In genomic region chr9:131402738-131403492, GRCh38 we compare ENCODE assay signal across 8 cellular contexts. TPM values are rescaled to one million over a fixed set of nuclear protein-coding genes. Genes with fewer than 3 reads are reported as not detected.
DNase-seq lines count a peak whose midpoint lies in the region; ATAC-seq, FAIRE-seq and TF ChIP-seq lines count a peak whose summit lies in the region.

No MANE protein-coding gene starts in this region.

- intact Hi-C loops in Right ventricle myocardium superior (cut with DNase I), result no loop called here
- intact Hi-C loops in pancreas (cut with DNase I), result no loop called here

- WGBS in HUES64, result 52% methylated on average over 12 of the region's 12 CpGs
- WGBS in pancreas, 2 donors, result 16 to 18% methylated on average over 12 of the region's 12 CpGs

- H3K36me3 ChIP-seq in HUES64 (ENCODE audit: insufficient read depth, low read length) (peaks cover 8% of the 10 kb centered on the region), adipocyte (ENCODE audit: control insufficient read depth, insufficient read depth, low read length, severe bottlenecking) (no peaks in the 10 kb centered on the region), pancreas (no peaks in the 10 kb centered on the region)

- H3K9me3 ChIP-seq in HUES64 (ENCODE audit: insufficient read depth, low read depth, low read length) (no peaks in the 10 kb centered on the region), adipocyte (ENCODE audit: control insufficient read depth, low read length) (no peaks in the 10 kb centered on the region), pancreas (no peaks in the 10 kb centered on the region)

- no peak overlapping the region for H3K9ac ChIP-seq in HUES64 (ENCODE audit: low read depth, low read length)
- H3K9ac ChIP-seq in adipocyte (ENCODE audit: low read length), result peak overlapping the region; percentile 66

- ATAC-seq in Right ventricle myocardium superior (ENCODE audit: poor library complexity) (peak; percentile 73), pancreas (peak; percentile 68 to 88 (median 80)), HG03457 (IDR thresholded peaks at IDR 0.05; ENCODE audit: unreplicated experiment) (no peak), HG02588 (IDR thresholded peaks at IDR 0.05; ENCODE audit: unreplicated experiment) (no peak), GM18909 (IDR thresholded peaks at IDR 0.05; ENCODE audit: poor library complexity, unreplicated experiment) (no peak)

- TF ChIP-seq CTCF in pancreas (IDR thresholded peaks at IDR 0.05), result no peak

- H3K4me1 ChIP-seq in HUES64 (ENCODE audit: insufficient read depth, low read length), result peaks cover 70% of the 10 kb centered on the region
- H3K4me1 ChIP-seq in adipocyte (ENCODE audit: control insufficient read depth, insufficient read depth, low read length), result peaks cover 77% of the 10 kb centered on the region
- H3K4me1 ChIP-seq in pancreas, result peaks cover 53 to 85% (median 63%) of the 10 kb centered on the region in 3 donors

- no peak for FAIRE-seq in pancreas (lab: Jason Lieb, UNC)

- DNase-seq in AG08396 (ENCODE audit: low spot score) (peak; percentile 85), adipocyte (ENCODE audit: low read depth) (peak; percentile 97), Right ventricle myocardium superior (peak; percentile 92), pancreas (peak; percentile 81 to 86 (median 82))

- H3K4me3 ChIP-seq in HUES64 (ENCODE audit: low read length), result peak overlapping the region; percentile 3; the same call in 1 of the 2 replicates
- peak overlapping the region; percentile 69 for H3K4me3 ChIP-seq in adipocyte (ENCODE audit: low read length)
- no peak overlapping the region for H3K4me3 ChIP-seq in pancreas

- H3K27me3 ChIP-seq in HUES64 (ENCODE audit: insufficient read depth, low read length) (no peaks in the 10 kb centered on the region), adipocyte (replicated peaks; ENCODE audit: control insufficient read depth, insufficient read depth, low read length) (no peaks in the 10 kb centered on the region), pancreas (no peaks in the 10 kb centered on the region)

- H3K27ac ChIP-seq in HUES64 (ENCODE audit: low read depth, low read length), result peak overlapping the region; percentile 62; the same call in 1 of the 2 replicates
- H3K27ac ChIP-seq in pancreas, result peak overlapping the region in 2 of 4 donors; percentile 71 to 74

RNA-seq across cellular contexts. Expression of gene PRRC2B, which starts 9.0 kb away (rescaled TPM):
- polyA plus RNA-seq in HUES64 (2013, experiment 1 of 2), result 85.6 TPM
- polyA plus RNA-seq in HUES64 (2013, experiment 2 of 2), result 111 TPM
- 124 TPM for total RNA-seq in Right ventricle myocardium superior
- 100 to 1,000 TPM in 2 of 6 donors, 10 to 100 TPM in 4; 67.4 to 132 (median 94.9) TPM for total RNA-seq in pancreas
- 10 to 100 TPM; 44.8 to 77.9 TPM for polyA plus RNA-seq in pancreas

Comparison
In these comparisons a context has a peak if more than half of its experiments do, and no peak if none do; other contexts are left out.
1. H3K4me3 ChIP-seq: peak in HUES64 (single experiment) and adipocyte (single experiment); none in pancreas (0 of 4).
2. ATAC-seq: peak in Right ventricle myocardium superior (single experiment) and pancreas (4 of 4); none in HG03457 (single experiment), HG02588 (single experiment) and GM18909 (single experiment).
3. Peak in every context shown above with its lines, with median percentiles within 50 percentile points of each other: DNase-seq.